Comparison of ENCODE assay signal across 8 cellular contexts in genomic region chr5:56270568-56271392, GRCh38. TPM values are rescaled to one million over a fixed set of nuclear protein-coding genes. Genes with fewer than 3 reads are reported as not detected.
A peak's percentile ranks its signal among the peaks of the same experiment; 100 is the strongest.
DNase-seq lines count a peak whose midpoint lies in the region; ATAC-seq and TF ChIP-seq lines count a peak whose summit lies in the region.

No MANE protein-coding gene starts in this region.

- H3K27me3 Mint-ChIP-seq in activated T-helper 17 cell treated with anti-CD3 and anti-CD28 coated beads, Interleukin-2, amount 50 U/mL, for 72 hours, result peaks cover 5% of the 10 kb centered on the region

- TF ChIP-seq POLR2A in testis (IDR thresholded peaks at IDR 0.05), result no peak

- peaks cover 16% of the 10 kb centered on the region for H3K4me1 Mint-ChIP-seq in activated T-helper 17 cell treated with anti-CD3 and anti-CD28 coated beads, Interleukin-2, amount 50 U/mL, for 72 hours

- H4K20me1 ChIP-seq in DND-41 (ENCODE audit: insufficient read depth, low read length) (no peaks in the 10 kb centered on the region), KMS-11 (ENCODE audit: insufficient read depth) (no peaks in the 10 kb centered on the region)

- H3K4me1 ChIP-seq in DND-41 (ENCODE audit: insufficient read depth, low read length), result no peaks in the 10 kb centered on the region
- peaks cover 20% of the 10 kb centered on the region for H3K4me1 ChIP-seq in KMS-11 (ENCODE audit: low read depth, poor library complexity, severe bottlenecking)
- no peaks in the 10 kb centered on the region for H3K4me1 ChIP-seq in testis

- 38 to 51% methylated on average over 5 to 6 of the region's 6 CpGs for WGBS in testis, 2 donors

- peak; percentile 59 for DNase-seq in DND-41
- DNase-seq in SHP77 (lab: John Stamatoyannopoulos, UW), result peak; percentile 37 to 62
- DNase-seq in fibroblast of the conjunctiva (ENCODE audit: low read depth), result peak; percentile 80
- peak; percentile 58 for DNase-seq in occipital lobe (lab: John Stamatoyannopoulos, UW)
- DNase-seq in testis, result peak; percentile 90

- ATAC-seq in DND-41 (ENCODE audit: insufficient read depth, low read depth), result peak; percentile 98
- ATAC-seq in GM21737 (IDR thresholded peaks at IDR 0.05; ENCODE audit: unreplicated experiment), result peak; percentile 88
- peak; percentile 98 for ATAC-seq in activated T-helper 17 cell treated with anti-CD3 and anti-CD28 coated beads, Interleukin-2, amount 50 U/mL, for 72 hours (replicated peaks)

- peak overlapping the region; percentile 61 for H3K27ac Mint-ChIP-seq in activated T-helper 17 cell treated with anti-CD3 and anti-CD28 coated beads, Interleukin-2, amount 50 U/mL, for 72 hours

- H3K36me3 Mint-ChIP-seq in activated T-helper 17 cell treated with anti-CD3 and anti-CD28 coated beads, Interleukin-2, amount 50 U/mL, for 72 hours (ENCODE audit: low read depth), result no peaks in the 10 kb centered on the region

- H3K27ac ChIP-seq in DND-41 (ENCODE audit: low read length) (no peak overlapping the region), KMS-11 (no peak overlapping the region), testis (no peak overlapping the region)

- H3K27me3 ChIP-seq in DND-41 (ENCODE audit: insufficient read depth, low read length, poor library complexity), result peaks cover 4% of the 10 kb centered on the region
- H3K27me3 ChIP-seq in KMS-11 (ENCODE audit: insufficient read depth, low read depth), result no peaks in the 10 kb centered on the region
- H3K27me3 ChIP-seq in testis, result no peaks in the 10 kb centered on the region

- H3K9me3 ChIP-seq in DND-41 (ENCODE audit: insufficient read depth, low read length, severe bottlenecking), result no peaks in the 10 kb centered on the region
- no peaks in the 10 kb centered on the region for H3K9me3 ChIP-seq in testis

- peak overlapping the region; percentile 67 for H3K4me3 Mint-ChIP-seq in activated T-helper 17 cell treated with anti-CD3 and anti-CD28 coated beads, Interleukin-2, amount 50 U/mL, for 72 hours

- H3K36me3 ChIP-seq in DND-41 (ENCODE audit: insufficient read depth, low read length) (no peaks in the 10 kb centered on the region), KMS-11 (ENCODE audit: insufficient read depth) (no peaks in the 10 kb centered on the region), testis (ENCODE audit: low read depth, missing control alignments) (no peaks in the 10 kb centered on the region)

- H3K4me3 ChIP-seq in DND-41 (ENCODE audit: low read depth in 1 of 2, low read length in 2 of 2) (no peak overlapping the region), KMS-11 (IDR thresholded peaks at IDR 0.05; ENCODE audit: insufficient read depth, low read depth, low read length) (no peak overlapping the region), testis (no peak overlapping the region)

- intact Hi-C loops in testis (cut with DNase I; ENCODE audit: low total_unique reads), result no loop called here

- no peaks in the 10 kb centered on the region for H3K9me3 Mint-ChIP-seq in activated T-helper 17 cell treated with anti-CD3 and anti-CD28 coated beads, Interleukin-2, amount 50 U/mL, for 72 hours

- H3K79me2 ChIP-seq in DND-41 (ENCODE audit: insufficient read depth, low read length), result no peaks in the 10 kb centered on the region
- no peaks in the 10 kb centered on the region for H3K79me2 ChIP-seq in KMS-11 (ENCODE audit: insufficient read depth, low read depth)

- H3K9ac ChIP-seq in DND-41 (ENCODE audit: low read depth, low read length) (no peak overlapping the region), KMS-11 (no peak overlapping the region)

- H3K4me2 ChIP-seq in DND-41 (ENCODE audit: insufficient read depth, low read length) (no peak overlapping the region), KMS-11 (peak overlapping the region; percentile 29; the same call in 1 of the 2 replicates)

- TF ChIP-seq CTCF in DND-41 (IDR thresholded peaks at IDR 0.05; ENCODE audit: borderline replicate concordance, extremely low read depth, low read length, poor library complexity, severe bottlenecking) (peak; percentile 95), KMS-11 (conservative IDR thresholded peaks at IDR 0.05; ENCODE audit: low read depth, low read length) (peak; percentile 99), testis (IDR thresholded peaks at IDR 0.05) (peak; percentile 87 to 96 (median 91))

- H2AFZ ChIP-seq in DND-41 (ENCODE audit: low read depth, low read length), result no peak overlapping the region
- H2AFZ ChIP-seq in KMS-11 (ENCODE audit: low read depth), result no peak overlapping the region

RNA-seq across cellular contexts. Expression of gene ANKRD55, which starts 37.6 kb away (rescaled TPM):
- under 1 TPM; 0.21 to 0.22 TPM for total RNA-seq in activated T-helper 17 cell treated with anti-CD3 and anti-CD28 coated beads, Interleukin-2, amount 50 U/mL, for 72 hours
- total RNA-seq in occipital lobe, result 0.31 TPM
- total RNA-seq in testis, result 1 to 10 TPM; 6.1 to 6.2 TPM
- 28.1 TPM for polyA plus RNA-seq in testis (ENCODE audit: insufficient read depth, low read depth, low replicate concordance)
